15 cellular contexts compared by ENCODE assay signal in genomic region chr19:4795400-4795799, GRCh38. TPM values are rescaled to one million over a fixed set of nuclear protein-coding genes. Genes with fewer than 3 reads are reported as not detected.
DNase-seq lines count a peak whose midpoint lies in the region; ATAC-seq, FAIRE-seq and TF ChIP-seq lines count a peak whose summit lies in the region.
"Had no signal": no experiment of that assay in that cellular context is flagged by ENCODE, and none has a peak within 500 bp of the region (broad histone marks: within the 10 kb centered on the region; RNA-seq: fewer than 3 reads in every experiment).

No MANE protein-coding gene starts in this region.

- no peaks in the 10 kb centered on the region for H3K9me2 ChIP-seq in OCI-LY7 (ENCODE audit: insufficient read depth, low read length)

- no peak overlapping the region for H3K9ac ChIP-seq in skeletal muscle satellite cell (ENCODE audit: low read depth, low read length)

- intact Hi-C loops in activated naive CD4-positive, alpha-beta T cell treated with anti-CD3 and anti-CD28 coated beads for 36 hours (cut with micrococcal nuclease) = loop anchor here (10.0 kb wide), 1 partner anchor 241 kb away; the partner anchor contains the start of gene SEMA6B
- intact Hi-C loops in OCI-LY7 (cut with micrococcal nuclease; ENCODE audit: unreplicated experiment) = loop anchor here (10.0 kb wide), 1 partner anchor 391 kb away; the partner anchor contains the start of genes CHAF1A and SH3GL1

- no peak for FAIRE-seq in bronchial epithelial cell (lab: Jason Lieb, UNC)
- FAIRE-seq: H54 had no signal

- no peak overlapping the region for H3K4me3 Mint-ChIP-seq in activated naive CD4-positive, alpha-beta T cell treated with anti-CD3 and anti-CD28 coated beads for 36 hours
- no peak overlapping the region for H3K4me3 Mint-ChIP-seq in activated naive CD4-positive, alpha-beta T cell treated with anti-CD3 and anti-CD28 coated beads, Interleukin-2, amount 10 ng/mL, durations not matched to agents 7 days and 5 days

- POLR2A ChIA-PET in OCI-LY7 (lab: Charles Lee) = interaction anchor here (0.6 kb wide), 2 partner anchors 27 to 52 kb away, joined by 3 to 7 read pairs; no protein-coding TSS in a partner anchor

- no peak for TF ChIP-seq CTCF in OCI-LY7 (conservative IDR thresholded peaks at IDR 0.05; ENCODE audit: low read length)
- TF ChIP-seq CTCF in bronchial epithelial cell (IDR thresholded peaks at IDR 0.05; ENCODE audit: insufficient read depth, low read length, severe bottlenecking) = no peak

- H3K79me2 ChIP-seq in OCI-LY7 (ENCODE audit: insufficient read depth, low read depth, low read length) = peaks cover 52% of the 10 kb centered on the region

- no peaks in the 10 kb centered on the region for H3K27me3 ChIP-seq in bronchial epithelial cell (ENCODE audit: control insufficient read depth, insufficient read depth, low read length)
- H3K27me3 ChIP-seq in skeletal muscle satellite cell (ENCODE audit: control insufficient read depth, insufficient read depth, low read length) = no peaks in the 10 kb centered on the region
- H3K27me3 ChIP-seq: spleen had no signal

- H3K36me3 ChIP-seq in OCI-LY7 (ENCODE audit: insufficient read depth, low read length) (peaks cover 53% of the 10 kb centered on the region), bronchial epithelial cell (ENCODE audit: control insufficient read depth, insufficient read depth, low read length) (peaks cover 15% of the 10 kb centered on the region), skeletal muscle satellite cell (ENCODE audit: insufficient read depth, low read length) (peaks cover 41% of the 10 kb centered on the region)

- H2AFZ ChIP-seq in OCI-LY7 (ENCODE audit: low read length) = no peak overlapping the region

- peak overlapping the region; percentile 17 for H3K27ac Mint-ChIP-seq in activated naive CD4-positive, alpha-beta T cell treated with anti-CD3 and anti-CD28 coated beads for 36 hours
- no peak overlapping the region for H3K27ac Mint-ChIP-seq in activated naive CD4-positive, alpha-beta T cell treated with anti-CD3 and anti-CD28 coated beads, Interleukin-2, amount 10 ng/mL, durations not matched to agents 7 days and 5 days

- no TSS peak for BruUV-seq in OCI-LY7 (replicated peaks; lab: Mats Ljungman, UMichigan)

- H3K4me3 ChIP-seq in OCI-LY7 (ENCODE audit: low read depth, low read length, poor library complexity, severe bottlenecking) (peak overlapping the region; percentile 18), bronchial epithelial cell (ENCODE audit: low read depth, low read length) (peak overlapping the region; percentile 3), skeletal muscle satellite cell (ENCODE audit: low read length) (no peak overlapping the region)
- H3K4me3 ChIP-seq: spleen had no signal

- H3K9me3 ChIP-seq in OCI-LY7 (ENCODE audit: low read length) = no peaks in the 10 kb centered on the region
- H3K9me3 ChIP-seq in skeletal muscle satellite cell (replicated peaks; ENCODE audit: low read length) = no peaks in the 10 kb centered on the region
- H3K9me3 ChIP-seq: spleen had no signal

- peak overlapping the region; percentile 47 for H3K4me2 ChIP-seq in OCI-LY7 (ENCODE audit: low read length)
- H3K4me2 ChIP-seq in skeletal muscle satellite cell (ENCODE audit: low read length) = peak overlapping the region; percentile 42

- no peaks in the 10 kb centered on the region for H3K27me3 Mint-ChIP-seq in activated naive CD4-positive, alpha-beta T cell treated with anti-CD3 and anti-CD28 coated beads for 36 hours (ENCODE audit: low read depth)
- H3K27me3 Mint-ChIP-seq in activated naive CD4-positive, alpha-beta T cell treated with anti-CD3 and anti-CD28 coated beads, Interleukin-2, amount 10 ng/mL, durations not matched to agents 7 days and 5 days = peaks cover 3% of the 10 kb centered on the region

- peaks cover 44% of the 10 kb centered on the region for H3K4me1 Mint-ChIP-seq in activated naive CD4-positive, alpha-beta T cell treated with anti-CD3 and anti-CD28 coated beads for 36 hours (ENCODE audit: low read depth)
- H3K4me1 Mint-ChIP-seq in activated naive CD4-positive, alpha-beta T cell treated with anti-CD3 and anti-CD28 coated beads, Interleukin-2, amount 10 ng/mL, durations not matched to agents 7 days and 5 days = peaks cover 36% of the 10 kb centered on the region

- no peak overlapping the region for H3K27ac ChIP-seq in OCI-LY7 (ENCODE audit: low read depth, low read length, poor library complexity, severe bottlenecking)

- H3K36me3 Mint-ChIP-seq in activated naive CD4-positive, alpha-beta T cell treated with anti-CD3 and anti-CD28 coated beads for 36 hours (ENCODE audit: low read depth) = peaks cover 27% of the 10 kb centered on the region
- H3K36me3 Mint-ChIP-seq in activated naive CD4-positive, alpha-beta T cell treated with anti-CD3 and anti-CD28 coated beads, Interleukin-2, amount 10 ng/mL, durations not matched to agents 7 days and 5 days = peaks cover 31% of the 10 kb centered on the region

- no peak for ATAC-seq in GM21423 (IDR thresholded peaks at IDR 0.05; ENCODE audit: unreplicated experiment)
- no peak for ATAC-seq in GM18907 (IDR thresholded peaks at IDR 0.05; ENCODE audit: unreplicated experiment)
- ATAC-seq in HG02981 (IDR thresholded peaks at IDR 0.05; ENCODE audit: unreplicated experiment) = no peak

- H3K4me1 ChIP-seq in OCI-LY7 (ENCODE audit: insufficient read depth, low read length, poor library complexity, severe bottlenecking) (peaks cover 34% of the 10 kb centered on the region), skeletal muscle satellite cell (ENCODE audit: control insufficient read depth, insufficient read depth, low read length) (peaks cover 26% of the 10 kb centered on the region)

- H4K20me1 ChIP-seq in OCI-LY7 (ENCODE audit: insufficient read depth, low read length) = no peaks in the 10 kb centered on the region

- H3K9me3 Mint-ChIP-seq in activated naive CD4-positive, alpha-beta T cell treated with anti-CD3 and anti-CD28 coated beads for 36 hours = no peaks in the 10 kb centered on the region
- no peaks in the 10 kb centered on the region for H3K9me3 Mint-ChIP-seq in activated naive CD4-positive, alpha-beta T cell treated with anti-CD3 and anti-CD28 coated beads, Interleukin-2, amount 10 ng/mL, durations not matched to agents 7 days and 5 days

- CTCF ChIA-PET in activated naive CD4-positive, alpha-beta T cell treated with anti-CD3 and anti-CD28 coated beads for 36 hours (lab: Charles Lee) = no interaction called here
- CTCF ChIA-PET in activated naive CD4-positive, alpha-beta T cell treated with anti-CD3 and anti-CD28 coated beads, Interleukin-2, amount 10 ng/mL, durations not matched to agents 7 days and 5 days (lab: Charles Lee) = no interaction called here
- CTCF ChIA-PET in OCI-LY7 (lab: Charles Lee; ENCODE audit: unreplicated experiment) = no interaction called here

- no peak for DNase-seq in activated naive CD4-positive, alpha-beta T cell treated with anti-CD3 and anti-CD28 coated beads for 36 hours
- DNase-seq in activated naive CD4-positive, alpha-beta T cell treated with anti-CD3 and anti-CD28 coated beads, Interleukin-2, amount 10 ng/mL, durations not matched to agents 7 days and 5 days = no peak
- DNase-seq in OCI-LY7 (ENCODE audit: low spot score) (no peak), bronchial epithelial cell (ENCODE audit: low read depth) (peak; percentile 71)
- DNase-seq: Kasumi-1, mesendoderm, NCI-H187 treated with DMSO at 0.1 percent for 48 hours, NCI-H524 treated with DMSO at 0.1 percent for 48 hours, spleen, T-helper 9 cell had no signal

RNA-seq across cellular contexts. Expression of gene FEM1A, which starts 3.9 kb away (rescaled TPM):
- total RNA-seq in activated naive CD4-positive, alpha-beta T cell treated with anti-CD3 and anti-CD28 coated beads for 36 hours = 1 to 10 TPM; 8.1 to 9.1 TPM
- total RNA-seq in OCI-LY7 (2014; rRNA removed; shearing (Covaris generic)) = 11.5 and 17.5 TPM in 2 replicates
- total RNA-seq in OCI-LY7 (2022) = 14.3 and 15.8 TPM in 2 replicates
- total RNA-seq in bronchial epithelial cell = 20.0 and 23.3 TPM in 2 replicates
- 10.4 and 12.5 TPM in 2 replicates for total RNA-seq in skeletal muscle satellite cell (2012; rRNA removed)

RNA-seq across cellular contexts. Expression of gene TICAM1, which starts 36.1 kb away (rescaled TPM):
- 10 to 100 TPM; 15.2 to 16.5 TPM for total RNA-seq in activated naive CD4-positive, alpha-beta T cell treated with anti-CD3 and anti-CD28 coated beads for 36 hours
- total RNA-seq in OCI-LY7 (2014; rRNA removed; shearing (Covaris generic)) = 4.9 and 6.8 TPM in 2 replicates
- total RNA-seq in OCI-LY7 (2022) = 26.7 and 28.9 TPM in 2 replicates
- total RNA-seq in bronchial epithelial cell = 2.3 and 2.4 TPM in 2 replicates
- total RNA-seq in skeletal muscle satellite cell (2012; rRNA removed) = 3.7 and 4.1 TPM in 2 replicates
